Comparison of ENCODE assay signal across 8 cellular contexts in genomic region chr15:78075490-78076230, GRCh38. TPM values are rescaled to one million over a fixed set of nuclear protein-coding genes. Genes with fewer than 3 reads are reported as not detected.
DNase-seq lines count a peak whose midpoint lies in the region; ATAC-seq and TF ChIP-seq lines count a peak whose summit lies in the region.

No MANE protein-coding gene starts in this region.

- peak; percentile 51 for TF ChIP-seq POLR2A in transverse colon (IDR thresholded peaks at IDR 0.05)

- H3K36me3 Mint-ChIP-seq in activated CD8-positive, alpha-beta memory T cell treated with anti-CD3 and anti-CD28 coated beads, Interleukin-2, amount 10 ng/mL, durations not matched to agents 7 days and 5 days = peaks cover 29% of the 10 kb centered on the region
- no peaks in the 10 kb centered on the region for H3K36me3 Mint-ChIP-seq in memory B cell

- H3K4me3 ChIP-seq in duodenal mucosa (ENCODE audit: low read depth in 1 of 2, low read length in 2 of 2) (peak overlapping the region; percentile 81 to 97), transverse colon (peak overlapping the region; percentile 75 to 97 (median 94))

- peaks cover 52% of the 10 kb centered on the region for H3K4me1 Mint-ChIP-seq in activated CD8-positive, alpha-beta memory T cell treated with anti-CD3 and anti-CD28 coated beads, Interleukin-2, amount 10 ng/mL, durations not matched to agents 7 days and 5 days
- peaks cover 19% of the 10 kb centered on the region for H3K4me1 Mint-ChIP-seq in memory B cell

- intact Hi-C loops in transverse colon (cut with DNase I; ENCODE audit: low total_unique reads) = no loop called here

- TF ChIP-seq CTCF in transverse colon (IDR thresholded peaks at IDR 0.05) = no peak

- H3K27ac ChIP-seq in duodenal mucosa (ENCODE audit: low read depth, low read length) (peak overlapping the region; percentile 44), transverse colon (peak overlapping the region; percentile 95 to 99 (median 98))

- H3K27me3 Mint-ChIP-seq in activated CD8-positive, alpha-beta memory T cell treated with anti-CD3 and anti-CD28 coated beads, Interleukin-2, amount 10 ng/mL, durations not matched to agents 7 days and 5 days = no peaks in the 10 kb centered on the region
- no peaks in the 10 kb centered on the region for H3K27me3 Mint-ChIP-seq in memory B cell

- WGBS in transverse colon (ENCODE audit: low coverage in 1 of 2), 2 donors = 17 to 44% methylated on average over 3 to 7 of the region's 7 CpGs

- in situ Hi-C loops in transverse colon (cut with MboI; ENCODE audit: low pct_ligation_motif_present in 1 of 4, low pct_unique_long_range_greater_than_20kb in 1 of 4, low sequenced_read_pairs in 3 of 4) = no loop called here

- H3K27ac Mint-ChIP-seq in activated CD8-positive, alpha-beta memory T cell treated with anti-CD3 and anti-CD28 coated beads, Interleukin-2, amount 10 ng/mL, durations not matched to agents 7 days and 5 days = peak overlapping the region; percentile 78
- H3K27ac Mint-ChIP-seq in memory B cell = no peak overlapping the region

- no peaks in the 10 kb centered on the region for H3K9me3 Mint-ChIP-seq in activated CD8-positive, alpha-beta memory T cell treated with anti-CD3 and anti-CD28 coated beads, Interleukin-2, amount 10 ng/mL, durations not matched to agents 7 days and 5 days (ENCODE audit: low read depth)
- no peaks in the 10 kb centered on the region for H3K9me3 Mint-ChIP-seq in memory B cell

- no peak for TF ChIP-seq EP300 in transverse colon (IDR thresholded peaks at IDR 0.05; ENCODE audit: low read depth)

- no peaks in the 10 kb centered on the region for H3K27me3 ChIP-seq in duodenal mucosa (ENCODE audit: control insufficient read depth in 1 of 2, insufficient read depth in 2 of 2, low read length in 2 of 2)
- H3K27me3 ChIP-seq in transverse colon = no peaks in the 10 kb centered on the region

- H3K9ac ChIP-seq in duodenal mucosa (ENCODE audit: low read depth in 1 of 2, low read length in 2 of 2) = peak overlapping the region; percentile 83 to 93

- H3K4me3 Mint-ChIP-seq in activated CD8-positive, alpha-beta memory T cell treated with anti-CD3 and anti-CD28 coated beads, Interleukin-2, amount 10 ng/mL, durations not matched to agents 7 days and 5 days = peak overlapping the region; percentile 100
- peak overlapping the region; percentile 41 for H3K4me3 Mint-ChIP-seq in memory B cell

- H3K36me3 ChIP-seq in duodenal mucosa (ENCODE audit: control insufficient read depth in 1 of 2, insufficient read depth in 2 of 2, low read length in 2 of 2) = no peaks in the 10 kb centered on the region
- no peaks in the 10 kb centered on the region for H3K36me3 ChIP-seq in transverse colon

- no peak for ATAC-seq in activated CD8-positive, alpha-beta memory T cell treated with anti-CD3 and anti-CD28 coated beads, Interleukin-2, amount 10 ng/mL, durations not matched to agents 7 days and 5 days
- ATAC-seq in memory B cell (ENCODE audit: low read depth) (no peak), GM18873 (IDR thresholded peaks at IDR 0.05; ENCODE audit: low FRiP score, unreplicated experiment) (no peak)

- H3K9me3 ChIP-seq in duodenal mucosa (ENCODE audit: control insufficient read depth in 1 of 2, low read length in 2 of 2) = no peaks in the 10 kb centered on the region
- no peaks in the 10 kb centered on the region for H3K9me3 ChIP-seq in transverse colon

- CTCF ChIA-PET in activated CD8-positive, alpha-beta memory T cell treated with anti-CD3 and anti-CD28 coated beads, Interleukin-2, amount 10 ng/mL, durations not matched to agents 7 days and 5 days (lab: Charles Lee) = interaction anchor here (0.8 to 19.7 kb wide), 11 partner anchors 9 to 117 kb away, joined by 3 to 251 read pairs (median 4); no protein-coding TSS in a partner anchor

- no peak for DNase-seq in activated CD8-positive, alpha-beta memory T cell treated with anti-CD3 and anti-CD28 coated beads, Interleukin-2, amount 10 ng/mL, durations not matched to agents 7 days and 5 days
- no peak for DNase-seq in activated CD8-positive, alpha-beta memory T cell treated with anti-CD3 and anti-CD28 coated beads, Interleukin-2, amount 50 U/mL, for 4 hours
- DNase-seq in memory B cell (ENCODE audit: low spot score in 2 of 2) = no peak
- peak; percentile 70 for DNase-seq in transverse colon
- DNase-seq in stimulated activated CD4-positive, alpha-beta T cell treated with anti-CD3 and anti-CD28 coated beads, Interleukin-1b, Interleukin-23, amount 100 ng/mL, for 48 hours = no peak

- H3K4me1 ChIP-seq in duodenal mucosa (ENCODE audit: control insufficient read depth in 1 of 2, insufficient read depth in 2 of 2, low read length in 2 of 2) (peaks cover 38 to 40% of the 10 kb centered on the region in 2 donors), transverse colon (peaks cover 27 to 68% (median 51%) of the 10 kb centered on the region in 4 donors)

TF ChIP-seq in PFSK-1, 5 proteins besides CTCF, POLR2A, EP300 and RAD21:
- TF ChIP-seq FOXP2 (optimal IDR thresholded peaks at IDR 0.05; ENCODE audit: borderline replicate concordance, extremely low read depth, extremely low read length, insufficient read depth) (peak; percentile 7), POLR2AphosphoS5 (IDR thresholded peaks at IDR 0.05; ENCODE audit: low read depth, low read length) (no peak)

RNA-seq across cellular contexts. Expression of gene TBC1D2B, which starts 1.9 kb away (rescaled TPM):
- total RNA-seq in activated CD8-positive, alpha-beta memory T cell treated with anti-CD3 and anti-CD28 coated beads, Interleukin-2, amount 10 ng/mL, durations not matched to agents 7 days and 5 days = 100 to 1,000 TPM; 118 to 135 TPM
- 23.6 TPM for polyA plus RNA-seq in PFSK-1 (2012; ENCODE audit: insufficient read length, low read depth)
- total RNA-seq in transverse colon = 10 to 100 TPM; 40.4 to 62.6 (median 53.8) TPM

RNA-seq across cellular contexts. Expression of gene SH2D7, which starts 16.7 kb away (rescaled TPM):
- under 1 TPM; 0.26 to 0.28 TPM for total RNA-seq in activated CD8-positive, alpha-beta memory T cell treated with anti-CD3 and anti-CD28 coated beads, Interleukin-2, amount 10 ng/mL, durations not matched to agents 7 days and 5 days
- not detected for polyA plus RNA-seq in PFSK-1 (2012; ENCODE audit: insufficient read length, low read depth)
- total RNA-seq in transverse colon = 1 to 10 TPM in 3 of 4 donors, not detected in 1; 6.0 to 9.7 (median 9.3) TPM

RNA-seq across cellular contexts. Expression of gene CIB2, which starts 55.6 kb away (rescaled TPM):
- total RNA-seq in activated CD8-positive, alpha-beta memory T cell treated with anti-CD3 and anti-CD28 coated beads, Interleukin-2, amount 10 ng/mL, durations not matched to agents 7 days and 5 days = 1 to 10 TPM in 1 of 2 experiments, under 1 TPM in 1; 0.94 to 1.2 TPM
- polyA plus RNA-seq in PFSK-1 (2012; ENCODE audit: insufficient read length, low read depth) = 9.1 TPM
- total RNA-seq in transverse colon = 10 to 100 TPM in 2 of 4 donors, 1 to 10 TPM in 2; 8.4 to 19.5 (median 9.5) TPM

Comparison
In these comparisons a context has a peak if more than half of its experiments do, and no peak if none do; other contexts are left out.
1. RNA of gene CIB2, which starts 55.6 kb away (total RNA-seq): 8.4 to 19.5 TPM in transverse colon; 0.94 to 1.2 TPM in activated CD8-positive, alpha-beta memory T cell treated with anti-CD3 and anti-CD28 coated beads, Interleukin-2, amount 10 ng/mL, durations not matched to agents 7 days and 5 days; every median in the first group is over 4 times any median in the second.